8 cellular contexts compared by ENCODE assay signal in genomic region chr16:67246081-67246944, GRCh38. TPM values are rescaled to one million over a fixed set of nuclear protein-coding genes. Genes with fewer than 3 reads are reported as not detected.
DNase-seq lines count a peak whose midpoint lies in the region; ATAC-seq lines count a peak whose summit lies in the region.

No MANE protein-coding gene starts in this region.

- ATAC-seq in CD4-positive, CD25-positive, alpha-beta regulatory T cell (ENCODE audit: low read depth in 2 of 2) = no peak
- ATAC-seq in GM19351 (IDR thresholded peaks at IDR 0.05; ENCODE audit: unreplicated experiment) = peak; percentile 26
- ATAC-seq in left cardiac atrium = peak; percentile 47 to 56

- H3K9me3 Mint-ChIP-seq in CD4-positive, CD25-positive, alpha-beta regulatory T cell = no peaks in the 10 kb centered on the region
- H3K9me3 Mint-ChIP-seq in IgD-negative memory B cell = no peaks in the 10 kb centered on the region

- H3K27ac Mint-ChIP-seq in CD4-positive, CD25-positive, alpha-beta regulatory T cell = peak overlapping the region; percentile 80 to 93 (median 91)
- H3K27ac Mint-ChIP-seq in IgD-negative memory B cell = peak overlapping the region; percentile 73 to 94 (median 92)

- H3K4me1 ChIP-seq in CD4-positive, CD25-positive, alpha-beta regulatory T cell (ENCODE audit: control insufficient read depth, insufficient read depth, low read length, poor library complexity, severe bottlenecking) = peaks cover 56% of the 10 kb centered on the region

- intact Hi-C loops in left cardiac atrium (cut with DNase I) = no loop called here
- intact Hi-C loops in posterior cingulate gyrus (cut with DNase I) = no loop called here

- no peaks in the 10 kb centered on the region for H3K36me3 ChIP-seq in CD4-positive, CD25-positive, alpha-beta regulatory T cell (ENCODE audit: control insufficient read depth, insufficient read depth, low read length)

- H3K4me3 Mint-ChIP-seq in CD4-positive, CD25-positive, alpha-beta regulatory T cell = peak overlapping the region; percentile 89 to 96 (median 91)
- H3K4me3 Mint-ChIP-seq in IgD-negative memory B cell = peak overlapping the region; percentile 88 to 92 (median 91)

- peaks cover 13% of the 10 kb centered on the region for H3K27me3 ChIP-seq in CD4-positive, CD25-positive, alpha-beta regulatory T cell (ENCODE audit: control insufficient read depth, insufficient read depth, low read length)

- H3K9me3 ChIP-seq in CD4-positive, CD25-positive, alpha-beta regulatory T cell (ENCODE audit: control insufficient read depth in 2 of 2, low read length in 2 of 2) = no peaks in the 10 kb centered on the region

- DNase-seq in CD4-positive, CD25-positive, alpha-beta regulatory T cell = peak; percentile 37 to 65 (median 51)
- peak; percentile 83 for DNase-seq in SK-N-DZ (ENCODE audit: low spot score)
- DNase-seq in amniotic stem cell (lab: John Stamatoyannopoulos, UW) = peak; percentile 49
- peak; percentile 82 for DNase-seq in left cardiac atrium
- DNase-seq in posterior cingulate gyrus = peak; percentile 44 to 92 (median 58)
- no peak for DNase-seq in NCI-H128 (lab: John Stamatoyannopoulos, UW; ENCODE audit: unreplicated experiment)

- H3K27me3 Mint-ChIP-seq in CD4-positive, CD25-positive, alpha-beta regulatory T cell = peaks cover 26% of the 10 kb centered on the region
- H3K27me3 Mint-ChIP-seq in IgD-negative memory B cell = peaks cover 19% of the 10 kb centered on the region

- H3K4me3 ChIP-seq in CD4-positive, CD25-positive, alpha-beta regulatory T cell (ENCODE audit: low read depth, low read length) = peak overlapping the region; percentile 59

- peaks cover 9 to 55% (median 32%) of the 10 kb centered on the region in 4 donors for H3K4me1 Mint-ChIP-seq in CD4-positive, CD25-positive, alpha-beta regulatory T cell
- H3K4me1 Mint-ChIP-seq in IgD-negative memory B cell = peaks cover 24 to 31% (median 24%) of the 10 kb centered on the region in 3 donors

- H3K36me3 Mint-ChIP-seq in CD4-positive, CD25-positive, alpha-beta regulatory T cell = no peaks in the 10 kb centered on the region
- no peaks in the 10 kb centered on the region for H3K36me3 Mint-ChIP-seq in IgD-negative memory B cell

- H3K27ac ChIP-seq in CD4-positive, CD25-positive, alpha-beta regulatory T cell (ENCODE audit: insufficient read depth, low read length, poor library complexity, severe bottlenecking) = peak overlapping the region; percentile 68

RNA-seq across cellular contexts. Expression of gene FHOD1, which starts 1.0 kb away (rescaled TPM):
- total RNA-seq in CD4-positive, CD25-positive, alpha-beta regulatory T cell = 34.5 TPM
- 1 to 10 TPM; 1.9 to 4.5 (median 3.4) TPM for polyA plus RNA-seq in CD4-positive, CD25-positive, alpha-beta regulatory T cell
- 3.8 TPM for polyA plus RNA-seq in IgD-negative memory B cell
- polyA plus RNA-seq in SK-N-DZ (2014; cell fraction: cytosol; rRNA removed) = 15.7 and 18.3 TPM in 2 replicates
- 50.0 and 79.1 TPM in 2 replicates for polyA plus RNA-seq in SK-N-DZ (2014; cell fraction: nucleus; rRNA removed)
- 10 to 100 TPM; 18.7 to 25.8 TPM for total RNA-seq in left cardiac atrium

RNA-seq across cellular contexts. Expression of gene SLC9A5, which starts 2.5 kb away (rescaled TPM):
- 1.3 TPM for total RNA-seq in CD4-positive, CD25-positive, alpha-beta regulatory T cell
- not detected for polyA plus RNA-seq in CD4-positive, CD25-positive, alpha-beta regulatory T cell
- polyA plus RNA-seq in IgD-negative memory B cell = 0.75 TPM
- 1.7 TPM in 2 replicates for polyA plus RNA-seq in SK-N-DZ (2014; cell fraction: cytosol; rRNA removed)
- 8.7 and 11.9 TPM in 2 replicates for polyA plus RNA-seq in SK-N-DZ (2014; cell fraction: nucleus; rRNA removed)
- 1 to 10 TPM; 1.3 to 1.5 TPM for total RNA-seq in left cardiac atrium

RNA-seq across cellular contexts. Expression of gene TMEM208, which starts 19.4 kb away (rescaled TPM):
- 31.0 TPM for total RNA-seq in CD4-positive, CD25-positive, alpha-beta regulatory T cell
- polyA plus RNA-seq in CD4-positive, CD25-positive, alpha-beta regulatory T cell = 100 to 1,000 TPM in 2 of 4 donors, 10 to 100 TPM in 2; 91.8 to 141 (median 98.7) TPM
- 64.2 TPM for polyA plus RNA-seq in IgD-negative memory B cell
- 61.0 and 71.6 TPM in 2 replicates for polyA plus RNA-seq in SK-N-DZ (2014; cell fraction: cytosol; rRNA removed)
- 41.0 and 59.2 TPM in 2 replicates for polyA plus RNA-seq in SK-N-DZ (2014; cell fraction: nucleus; rRNA removed)
- total RNA-seq in left cardiac atrium = 10 to 100 TPM; 17.4 to 25.3 TPM

RNA-seq across cellular contexts. Expression of gene PLEKHG4, which starts 33.0 kb away (rescaled TPM):
- 10.0 TPM for total RNA-seq in CD4-positive, CD25-positive, alpha-beta regulatory T cell
- 1 to 10 TPM; 1.4 to 5.3 (median 2.8) TPM for polyA plus RNA-seq in CD4-positive, CD25-positive, alpha-beta regulatory T cell
- polyA plus RNA-seq in IgD-negative memory B cell = 0.65 TPM
- polyA plus RNA-seq in SK-N-DZ (2014; cell fraction: cytosol; rRNA removed) = 40.7 and 45.1 TPM in 2 replicates
- 187 and 192 TPM in 2 replicates for polyA plus RNA-seq in SK-N-DZ (2014; cell fraction: nucleus; rRNA removed)
- 1 to 10 TPM; 1.8 to 2.2 TPM for total RNA-seq in left cardiac atrium

RNA-seq across cellular contexts. Expression of gene ELMO3, which starts 47.4 kb away (rescaled TPM):
- total RNA-seq in CD4-positive, CD25-positive, alpha-beta regulatory T cell = 2.2 TPM
- polyA plus RNA-seq in CD4-positive, CD25-positive, alpha-beta regulatory T cell = under 1 TPM in 1 of 4 donors, not detected in 3; 0.09 TPM
- polyA plus RNA-seq in IgD-negative memory B cell = 0.35 TPM
- polyA plus RNA-seq in SK-N-DZ (2014; cell fraction: cytosol; rRNA removed) = 1.8 and 3.1 TPM in 2 replicates
- 30.9 and 36.3 TPM in 2 replicates for polyA plus RNA-seq in SK-N-DZ (2014; cell fraction: nucleus; rRNA removed)
- 1 to 10 TPM; 1.0 to 1.6 TPM for total RNA-seq in left cardiac atrium

Comparison
In these comparisons a context has a peak if more than half of its experiments do, and no peak if none do; other contexts are left out.
1. ATAC-seq: peak in GM19351 (single experiment) and left cardiac atrium (2 of 2); none in CD4-positive, CD25-positive, alpha-beta regulatory T cell (0 of 2).